ENCODE assay signal across 36 cellular contexts in genomic region chr10:22770270-22770669, GRCh38.
"Had no signal": no experiment of that assay in that cellular context is flagged by ENCODE, and none has a peak within 500 bp of the region (broad histone marks: within the 10 kb centered on the region; RNA-seq: fewer than 3 reads in every experiment).

No MANE protein-coding gene starts in this region.

- H3K36me3 Mint-ChIP-seq: activated naive CD4-positive, alpha-beta T cell treated with anti-CD3 and anti-CD28 coated beads, Interleukin-2, amount 10 ng/mL, durations not matched to agents 7 days and 5 days; activated naive CD8-positive, alpha-beta T cell; activated naive CD8-positive, alpha-beta T cell treated with anti-CD3 and anti-CD28 coated beads for 36 hours; brain had no signal

- H3K9me3 Mint-ChIP-seq: central memory CD8-positive, alpha-beta T cell had no signal

- H3K27me3 Mint-ChIP-seq: activated naive CD8-positive, alpha-beta T cell; activated naive CD8-positive, alpha-beta T cell treated with anti-CD3 and anti-CD28 coated beads for 36 hours; activated naive CD8-positive, alpha-beta T cell treated with anti-CD3 and anti-CD28 coated beads, Interleukin-2, amount 50 U/mL, for 24 hours; activated T-cell treated with anti-CD3 and anti-CD28 coated beads, Interleukin-2, amount 50 U/mL, for 24 hours; activated T-helper 17 cell treated with anti-CD3 and anti-CD28 coated beads, Interleukin-2, amount 50 U/mL, for 72 hours; central memory CD8-positive, alpha-beta T cell had no signal

- DNase-seq: activated effector memory CD4-positive, alpha-beta T cell treated with anti-CD3 and anti-CD28 coated beads, Interleukin-2, amount 50 U/mL, for 16 hours; activated effector memory CD4-positive, alpha-beta T cell treated with Interleukin-2 at 50 U/mL for 16 hours; activated gamma-delta T cell; activated gamma-delta T cell treated with Interleukin-2 at 50 U/mL for 16 hours; activated naive CD4-positive, alpha-beta T cell; activated naive CD4-positive, alpha-beta T cell treated with anti-CD3 and anti-CD28 coated beads, Interleukin-2, amount 10 ng/mL, durations not matched to agents 7 days and 5 days; activated naive CD4-positive, alpha-beta T cell treated with anti-CD3 and anti-CD28 coated beads, Interleukin-2, amount 50 U/mL, for 16 hours; activated naive CD4-positive, alpha-beta T cell treated with Interleukin-2 at 50 U/mL for 16 hours; activated naive CD8-positive, alpha-beta T cell treated with anti-CD3 and anti-CD28 coated beads for 36 hours; activated naive CD8-positive, alpha-beta T cell treated with anti-CD3 and anti-CD28 coated beads, Interleukin-2, amount 10 ng/mL, durations not matched to agents 7 days and 5 days; activated naive CD8-positive, alpha-beta T cell treated with anti-CD3 and anti-CD28 coated beads, Interleukin-2, amount 50 U/mL, for 24 hours; activated T-cell treated with anti-CD3 and anti-CD28 coated beads, Interleukin-2, amount 50 U/mL, for 1 hour; activated T-cell treated with anti-CD3 and anti-CD28 coated beads, Interleukin-2, amount 50 U/mL, for 24 hours; activated T-cell treated with anti-CD3 and anti-CD28 coated beads, Interleukin-2, amount 50 U/mL, for 4 hours; activated T-cell treated with anti-CD3 and anti-CD28 coated beads, Interleukin-2, amount 50 U/mL, for 48 hours; activated T-cell treated with anti-CD3 and anti-CD28 coated beads, Interleukin-2, amount 50 U/mL, for 72 hours; adrenal gland; amniotic stem cell; amygdala; anterior cingulate cortex; aorta; body of pancreas; brain microvascular endothelial cell; caudate nucleus; central memory CD4-positive, alpha-beta T cell; cerebellar nuclear complex had no signal

- H3K4me3 ChIP-seq: adrenal gland, ascending aorta, body of pancreas, breast epithelium, cardiac muscle cell had no signal

- ATAC-seq: activated naive CD4-positive, alpha-beta T cell treated with anti-CD3 and anti-CD28 coated beads, Interleukin-2, amount 50 U/mL, for 72 hours; activated naive CD8-positive, alpha-beta T cell treated with anti-CD3 and anti-CD28 coated beads, Interleukin-2, amount 50 U/mL, for 24 hours; activated T-cell treated with anti-CD3 and anti-CD28 coated beads, Interleukin-2, amount 50 U/mL, for 4 hours; activated T-cell treated with anti-CD3 and anti-CD28 coated beads, Interleukin-2, amount 50 U/mL, for 72 hours; activated T-helper 17 cell treated with anti-CD3 and anti-CD28 coated beads, Interleukin-2, amount 50 U/mL, for 72 hours; body of pancreas had no signal

- H3K4me1 Mint-ChIP-seq: activated naive CD4-positive, alpha-beta T cell treated with anti-CD3 and anti-CD28 coated beads, Interleukin-2, amount 10 ng/mL, durations not matched to agents 7 days and 5 days; activated naive CD8-positive, alpha-beta T cell treated with anti-CD3 and anti-CD28 coated beads, Interleukin-2, amount 10 ng/mL, durations not matched to agents 7 days and 5 days; activated T-helper 17 cell treated with anti-CD3 and anti-CD28 coated beads, Interleukin-2, amount 50 U/mL, for 72 hours; brain; central memory CD8-positive, alpha-beta T cell had no signal

- H3K27ac Mint-ChIP-seq: activated naive CD4-positive, alpha-beta T cell treated with anti-CD3 and anti-CD28 coated beads, Interleukin-2, amount 10 ng/mL, durations not matched to agents 7 days and 5 days; activated naive CD4-positive, alpha-beta T cell treated with anti-CD3 and anti-CD28 coated beads, Interleukin-2, amount 50 U/mL, for 72 hours; activated naive CD8-positive, alpha-beta T cell; activated naive CD8-positive, alpha-beta T cell treated with anti-CD3 and anti-CD28 coated beads for 36 hours; activated naive CD8-positive, alpha-beta T cell treated with anti-CD3 and anti-CD28 coated beads, Interleukin-2, amount 10 ng/mL, durations not matched to agents 7 days and 5 days; activated naive CD8-positive, alpha-beta T cell treated with anti-CD3 and anti-CD28 coated beads, Interleukin-2, amount 50 U/mL, for 24 hours; activated T-cell treated with anti-CD3 and anti-CD28 coated beads, Interleukin-2, amount 50 U/mL, for 24 hours; activated T-cell treated with anti-CD3 and anti-CD28 coated beads, Interleukin-2, amount 50 U/mL, for 72 hours; activated T-helper 1 cell treated with anti-CD3 and anti-CD28 coated beads, Interleukin-12 subunit alpha, Interleukin-12 subunit beta, Interleukin-2, Interleukin-4 antibody, amounts not matched to agents 30 ng/mL and 10 ng/mL and 1 ng/mL, durations not matched to agents 14 hours and 24 hours and 36 hours; activated T-helper 17 cell treated with anti-CD3 and anti-CD28 coated beads, Interleukin-2, amount 50 U/mL, for 72 hours; activated T-helper 2 cell treated with anti-CD3 and anti-CD28 coated beads, Interferon-gamma antibody, Interleukin-2, Interleukin-4, amounts not matched to agents 10 μg/mL and 5 μg/mL and 100 μg/mL, durations not matched to agents 14 hours and 24 hours and 36 hours; brain had no signal

- H3K4me3 Mint-ChIP-seq: activated naive CD4-positive, alpha-beta T cell treated with anti-CD3 and anti-CD28 coated beads, Interleukin-2, amount 10 ng/mL, durations not matched to agents 7 days and 5 days; activated naive CD8-positive, alpha-beta T cell; activated naive CD8-positive, alpha-beta T cell treated with anti-CD3 and anti-CD28 coated beads for 36 hours; activated naive CD8-positive, alpha-beta T cell treated with anti-CD3 and anti-CD28 coated beads, Interleukin-2, amount 10 ng/mL, durations not matched to agents 7 days and 5 days; activated naive CD8-positive, alpha-beta T cell treated with anti-CD3 and anti-CD28 coated beads, Interleukin-2, amount 50 U/mL, for 24 hours; activated T-cell treated with anti-CD3 and anti-CD28 coated beads, Interleukin-2, amount 50 U/mL, for 24 hours; activated T-cell treated with anti-CD3 and anti-CD28 coated beads, Interleukin-2, amount 50 U/mL, for 4 hours; activated T-cell treated with anti-CD3 and anti-CD28 coated beads, Interleukin-2, amount 50 U/mL, for 72 hours; activated T-helper 1 cell treated with anti-CD3 and anti-CD28 coated beads, Interleukin-12 subunit alpha, Interleukin-12 subunit beta, Interleukin-2, Interleukin-4 antibody, amounts not matched to agents 30 ng/mL and 10 ng/mL and 1 ng/mL, durations not matched to agents 14 hours and 24 hours and 36 hours; activated T-helper 17 cell treated with anti-CD3 and anti-CD28 coated beads, Interleukin-2, amount 50 U/mL, for 72 hours; brain; central memory CD8-positive, alpha-beta T cell had no signal
